Comparison of ENCODE assay signal across 25 cellular contexts in genomic region chr19:42366676-42367075, GRCh38. TPM values are rescaled to one million over a fixed set of nuclear protein-coding genes. Genes with fewer than 3 reads are reported as not detected.
DNase-seq lines count a peak whose midpoint lies in the region; ATAC-seq and TF ChIP-seq lines count a peak whose summit lies in the region.
"Had no signal": no experiment of that assay in that cellular context is flagged by ENCODE, and none has a peak within 500 bp of the region (broad histone marks: within the 10 kb centered on the region; RNA-seq: fewer than 3 reads in every experiment).

No MANE protein-coding gene starts in this region.

- no peak overlapping the region for H3K56ac ChIP-seq in IMR-90 (ENCODE audit: extremely low read depth, insufficient read depth, low read length)

- TF ChIP-seq RAD21 in IMR-90 (IDR thresholded peaks at IDR 0.05; ENCODE audit: low read length) = no peak

- intact Hi-C loops in IMR-90 (cut with micrococcal nuclease) (no loop called here), posterior cingulate gyrus (cut with DNase I) (no loop called here)

- no TSS peak for BruUV-seq in IMR-90 (replicated peaks; lab: Mats Ljungman, UMichigan)

- H4K8ac ChIP-seq in IMR-90 (ENCODE audit: low read depth in 2 of 2, low read length in 2 of 2) = no peak overlapping the region

- H3K4me3 Mint-ChIP-seq in endodermal cell = no peak overlapping the region
- H3K4me3 Mint-ChIP-seq: activated CD4-positive, alpha-beta T cell treated with anti-CD3 and anti-CD28 coated beads for 36 hours; CD4-positive, alpha-beta T cell; dendritic cell treated with granulocyte-macrophage colony-stimulating factor and Interleukin-4, amounts not matched to agents 40 ng/mL and 50 ng/mL, for 4 days; stimulated activated naive CD8-positive, alpha-beta T cell treated with anti-CD3 and anti-CD28 coated beads, Interleukin-15, amount 100 ng/mL, for 72 hours; T-helper 1 cell treated with Interleukin-12 subunit alpha and Interleukin-12 subunit beta and Interleukin-4 antibody, amounts not matched to agents 30 μg/mL and 1 μg/mL, for 36 hours had no signal

- peaks cover 3% of the 10 kb centered on the region; the same call in 1 of the 2 replicates for H4K20me1 ChIP-seq in IMR-90 (ENCODE audit: insufficient read depth, low read length)

- H3K79me1 ChIP-seq in IMR-90 (ENCODE audit: low read depth in 1 of 2, low read length in 2 of 2) = no peaks in the 10 kb centered on the region

- peaks cover 46% of the 10 kb centered on the region for H3K36me3 Mint-ChIP-seq in endodermal cell (ENCODE audit: low read depth)

- no peak overlapping the region for H2AFZ ChIP-seq in IMR-90 (replicated peaks; ENCODE audit: low read length, poor library complexity)

- in situ Hi-C loops in IMR-90 (cut with MboI; ENCODE audit: low sequenced_read_pairs) = no loop called here

- H3K9me3 ChIP-seq in IMR-90 (ENCODE audit: control insufficient read depth, insufficient read depth, low read length) (peaks cover 2% of the 10 kb centered on the region; the same call in 1 of the 2 replicates), endodermal cell (ENCODE audit: control insufficient read depth, low read length) (no peaks in the 10 kb centered on the region), right atrium auricular region (no peaks in the 10 kb centered on the region)

- 80% methylated on average over 1 of the region's 1 CpG; no CpG with 5 or more reads in 1 of the 2 experiments for WGBS in IMR-90 (ENCODE audit: extremely low coverage in 2 of 2, insufficient read length in 1 of 2), 2 experiments
- WGBS in endodermal cell (ENCODE audit: insufficient coverage in 1 of 2, insufficient read length in 1 of 2), 2 experiments = 88 to 100% methylated on average over 1 of the region's 1 CpG

- H3K27me3 ChIP-seq in IMR-90 (ENCODE audit: control insufficient read depth, insufficient read depth, low read length) (no peaks in the 10 kb centered on the region), endodermal cell (ENCODE audit: control insufficient read depth, insufficient read depth, low read length, poor library complexity, severe bottlenecking) (no peaks in the 10 kb centered on the region), right atrium auricular region (no peaks in the 10 kb centered on the region)
- H3K27me3 ChIP-seq: breast epithelium, tibial nerve had no signal

- no peak overlapping the region for H3K4me2 ChIP-seq in IMR-90 (ENCODE audit: low read depth, low read length)

- TF ChIP-seq CTCF in IMR-90 (conservative IDR thresholded peaks at IDR 0.05; ENCODE audit: low read depth, low read length) (no peak), endodermal cell (conservative IDR thresholded peaks at IDR 0.05) (no peak), right atrium auricular region (IDR thresholded peaks at IDR 0.05) (no peak)

- H2AK5ac ChIP-seq in IMR-90 (ENCODE audit: low read depth, low read length) = no peak overlapping the region

- no peak for DNase-seq in IMR-90
- no peak for DNase-seq in endodermal cell
- DNase-seq in right atrium auricular region (ENCODE audit: low spot score) = no peak
- peak; percentile 24 for DNase-seq in superior temporal gyrus (ENCODE audit: extremely low spot score)
- no peak for DNase-seq in SKM-1 (lab: John Stamatoyannopoulos, UW; ENCODE audit: unreplicated experiment)
- DNase-seq in stimulated activated CD4-positive, alpha-beta T cell treated with anti-CD3 and anti-CD28 coated beads, Interleukin-4, amount 100 ng/mL, for 1 hour = no peak
- DNase-seq in posterior cingulate gyrus = no peak
- DNase-seq: activated CD4-positive, alpha-beta T cell treated with anti-CD3 and anti-CD28 coated beads for 36 hours; activated naive CD4-positive, alpha-beta T cell; CD4-positive, alpha-beta T cell; H7; kidney glomerular epithelial cell; mammary epithelial cell; NCI-H1048; NCI-H1930; NCI-H526 treated with DMSO at 0.1 percent for 48 hours; nucleus accumbens; stimulated activated naive CD8-positive, alpha-beta T cell treated with anti-CD3 and anti-CD28 coated beads, Interleukin-15, amount 100 ng/mL, for 72 hours had no signal

- H2BK120ac ChIP-seq in IMR-90 (ENCODE audit: low read depth, low read length) = no peak overlapping the region

- H2AK9ac ChIP-seq in IMR-90 (replicated peaks; ENCODE audit: low read depth, low read length, poor library complexity) = peak overlapping the region; percentile 28

- H3K23ac ChIP-seq in IMR-90 (ENCODE audit: low read depth, low read length) = no peak overlapping the region

- H2BK15ac ChIP-seq in IMR-90 (ENCODE audit: low read depth, low read length) = no peak overlapping the region

- H3K4me1 ChIP-seq in IMR-90 (ENCODE audit: control insufficient read depth, insufficient read depth, low read length) (peaks cover 2% of the 10 kb centered on the region; the same call in 1 of the 2 replicates), endodermal cell (ENCODE audit: control insufficient read depth, insufficient read depth, low read length) (peaks cover 4% of the 10 kb centered on the region), right atrium auricular region (peaks cover 3 to 26% of the 10 kb centered on the region in 2 donors)
- H3K4me1 ChIP-seq: breast epithelium had no signal

- H3K4ac ChIP-seq in IMR-90 (ENCODE audit: low read depth, low read length) = no peak overlapping the region

- H3K9ac ChIP-seq in IMR-90 (ENCODE audit: low read depth, low read length) = no peak overlapping the region
- H3K9ac ChIP-seq in endodermal cell (ENCODE audit: extremely low read depth, low read length, poor library complexity, severe bottlenecking) = no peak overlapping the region

- no peak overlapping the region for H3K14ac ChIP-seq in IMR-90 (replicated peaks; ENCODE audit: low read depth, low read length)

- peaks cover 6% of the 10 kb centered on the region for H3K9me1 ChIP-seq in IMR-90 (ENCODE audit: insufficient read depth, low read length)

- no peak for TF ChIP-seq POLR2A in IMR-90 (IDR thresholded peaks at IDR 0.05; ENCODE audit: low read depth, low read length)

- H2BK20ac ChIP-seq in IMR-90 (ENCODE audit: low read depth, low read length) = no peak overlapping the region

- no peak overlapping the region for H3K27ac ChIP-seq in IMR-90 (ENCODE audit: insufficient read depth, low read length)
- peak overlapping the region; percentile 41 for H3K27ac ChIP-seq in endodermal cell (ENCODE audit: low read depth, low read length)
- H3K27ac ChIP-seq in right atrium auricular region = peak overlapping the region; percentile 55 to 59
- H3K27ac ChIP-seq: breast epithelium, HL-60, tibial nerve had no signal

- POLR2A ChIA-PET in IMR-90 (lab: Charles Lee; ENCODE audit: unreplicated experiment) = interaction anchor here (0.5 kb wide), 1 partner anchor 13 kb away, joined by 3 read pairs; no protein-coding TSS in a partner anchor

- peaks cover 6% of the 10 kb centered on the region for H3K4me1 Mint-ChIP-seq in endodermal cell
- H3K4me1 Mint-ChIP-seq: activated CD4-positive, alpha-beta T cell treated with anti-CD3 and anti-CD28 coated beads for 36 hours; stimulated activated naive CD8-positive, alpha-beta T cell treated with anti-CD3 and anti-CD28 coated beads, Interleukin-15, amount 100 ng/mL, for 72 hours had no signal

- no peak overlapping the region for H4K91ac ChIP-seq in IMR-90 (ENCODE audit: insufficient read depth, low read depth, low read length)

- no peak overlapping the region for H2BK5ac ChIP-seq in IMR-90 (ENCODE audit: low read depth, low read length, poor library complexity, severe bottlenecking)

- no peak overlapping the region for H4K5ac ChIP-seq in IMR-90 (ENCODE audit: low read depth, low read length)

- H3K36me3 ChIP-seq in IMR-90 (ENCODE audit: control insufficient read depth, insufficient read depth, low read length) (peaks cover 26% of the 10 kb centered on the region), endodermal cell (ENCODE audit: control insufficient read depth, insufficient read depth, low read length) (peaks cover 23% of the 10 kb centered on the region), right atrium auricular region (peaks cover 21% of the 10 kb centered on the region)
- H3K36me3 ChIP-seq: breast epithelium had no signal

- ATAC-seq in IMR-90 (ENCODE audit: low read depth) = no peak; the same call in 1 of the 2 replicates
- ATAC-seq: activated CD4-positive, alpha-beta T cell treated with anti-CD3 and anti-CD28 coated beads for 36 hours; stimulated activated naive CD8-positive, alpha-beta T cell treated with anti-CD3 and anti-CD28 coated beads, Interleukin-15, amount 100 ng/mL, for 72 hours had no signal

- H3K27ac Mint-ChIP-seq in endodermal cell = no peak overlapping the region
- H3K27ac Mint-ChIP-seq: activated CD4-positive, alpha-beta T cell treated with anti-CD3 and anti-CD28 coated beads for 36 hours; CD4-positive, alpha-beta T cell; dendritic cell treated with granulocyte-macrophage colony-stimulating factor and Interleukin-4, amounts not matched to agents 40 ng/mL and 50 ng/mL, for 4 days; T-helper 1 cell treated with Interleukin-12 subunit alpha and Interleukin-12 subunit beta and Interleukin-4 antibody, amounts not matched to agents 30 μg/mL and 1 μg/mL, for 36 hours had no signal

- CTCF ChIA-PET in IMR-90 (lab: Yijun Ruan, JAX) = no interaction called here

- dilution Hi-C loops in IMR-90 (cut with HindIII; ENCODE audit: low sequenced_read_pairs, unreplicated experiment) = no loop called here

- H3K4me3 ChIP-seq in IMR-90 (ENCODE audit: insufficient read depth, low read depth, low read length) (no peak overlapping the region), endodermal cell (ENCODE audit: low read length) (no peak overlapping the region), right atrium auricular region (no peak overlapping the region)
- H3K4me3 ChIP-seq: breast epithelium, tibial nerve had no signal

- H3K18ac ChIP-seq in IMR-90 (ENCODE audit: low read depth, low read length) = no peak overlapping the region

- no peaks in the 10 kb centered on the region for H3K27me3 Mint-ChIP-seq in endodermal cell (ENCODE audit: insufficient read depth)
- H3K27me3 Mint-ChIP-seq: activated CD4-positive, alpha-beta T cell treated with anti-CD3 and anti-CD28 coated beads for 36 hours; CD4-positive, alpha-beta T cell; dendritic cell treated with granulocyte-macrophage colony-stimulating factor and Interleukin-4, amounts not matched to agents 40 ng/mL and 50 ng/mL, for 4 days; stimulated activated naive CD8-positive, alpha-beta T cell treated with anti-CD3 and anti-CD28 coated beads, Interleukin-15, amount 100 ng/mL, for 72 hours had no signal

- H3K9me3 Mint-ChIP-seq in endodermal cell = peaks cover 3% of the 10 kb centered on the region
- H3K9me3 Mint-ChIP-seq: CD4-positive, alpha-beta T cell; T-helper 1 cell treated with Interleukin-12 subunit alpha and Interleukin-12 subunit beta and Interleukin-4 antibody, amounts not matched to agents 30 μg/mL and 1 μg/mL, for 36 hours had no signal

RNA-seq across cellular contexts. Expression of gene CNFN, which starts 23.4 kb away (rescaled TPM):
- total RNA-seq in IMR-90 (2012; rRNA removed) (not detected in 2 replicates), endodermal cell (1 to 10 TPM; 5.0 to 6.6 TPM), right atrium auricular region (1 to 10 TPM in 1 of 2 donors, not detected in 1; 1.1 TPM)
- polyA plus RNA-seq in IMR-90 (2012; rRNA removed) = 1.0 and 1.2 TPM in 2 replicates
- polyA plus RNA-seq in IMR-90 (2012; cell fraction: cytosol; rRNA removed) = not detected in 2 replicates
- polyA plus RNA-seq in IMR-90 (2012; cell fraction: nucleus; rRNA removed; ENCODE audit: low replicate concordance) = 0.23 TPM in 1 of 2 replicates, not detected in the other
- polyA plus RNA-seq in endodermal cell (2013, experiment 1 of 2) = 12.8 TPM
- polyA plus RNA-seq in endodermal cell (2013, experiment 2 of 2) = 12.1 TPM
- total RNA-seq: activated CD4-positive, alpha-beta T cell treated with anti-CD3 and anti-CD28 coated beads for 36 hours; CD4-positive, alpha-beta T cell; fibroblast of lung; glomerular endothelial cell had no signal
- polyA plus RNA-seq: fibroblast of lung had no signal

RNA-seq across cellular contexts. Expression of gene MEGF8, which starts 41.2 kb away (rescaled TPM):
- 2.3 and 2.5 TPM in 2 replicates for total RNA-seq in IMR-90 (2012; rRNA removed)
- polyA plus RNA-seq in IMR-90 (2012; rRNA removed) = 12.5 and 13.7 TPM in 2 replicates
- 7.6 and 17.1 TPM in 2 replicates for polyA plus RNA-seq in IMR-90 (2012; cell fraction: cytosol; rRNA removed)
- polyA plus RNA-seq in IMR-90 (2012; cell fraction: nucleus; rRNA removed; ENCODE audit: low replicate concordance) = 17.5 and 26.7 TPM in 2 replicates
- total RNA-seq in endodermal cell = 10 to 100 TPM; 48.0 to 51.4 TPM
- 26.6 TPM for polyA plus RNA-seq in endodermal cell (2013, experiment 1 of 2)
- polyA plus RNA-seq in endodermal cell (2013, experiment 2 of 2) = 28.6 TPM
- 10 to 100 TPM; 24.3 to 31.2 TPM for total RNA-seq in right atrium auricular region

RNA-seq across cellular contexts. Expression of gene TMEM145, which starts 53.6 kb away (rescaled TPM):
- total RNA-seq in IMR-90 (2012; rRNA removed) (under 0.01 and 2.5 TPM in 2 replicates), endodermal cell (under 1 TPM; 0.38 to 0.42 TPM), right atrium auricular region (under 1 TPM in 1 of 2 donors, not detected in 1; 0.94 TPM)
- 0.09 and 0.41 TPM in 2 replicates for polyA plus RNA-seq in IMR-90 (2012; rRNA removed)
- 0.10 and 0.20 TPM in 2 replicates for polyA plus RNA-seq in IMR-90 (2012; cell fraction: cytosol; rRNA removed)
- polyA plus RNA-seq in IMR-90 (2012; cell fraction: nucleus; rRNA removed; ENCODE audit: low replicate concordance) = 1.5 and 2.9 TPM in 2 replicates
- polyA plus RNA-seq in endodermal cell (2013, experiment 1 of 2) = 4.4 TPM
- polyA plus RNA-seq in endodermal cell (2013, experiment 2 of 2) = 2.2 TPM
- total RNA-seq: CD4-positive, alpha-beta T cell; glomerular endothelial cell had no signal
